8 cellular contexts compared by ENCODE assay signal in genomic region chr12:54207539-54208267, GRCh38. TPM values are rescaled to one million over a fixed set of nuclear protein-coding genes. Genes with fewer than 3 reads are reported as not detected.
DNase-seq lines count a peak whose midpoint lies in the region; ATAC-seq, FAIRE-seq and TF ChIP-seq lines count a peak whose summit lies in the region.

No MANE protein-coding gene starts in this region.

- DNase-seq in AG04450 (ENCODE audit: low read depth, low spot score) (no peak), GM18507 (ENCODE audit: extremely low spot score, insufficient read length, low read depth) (peak; percentile 76), HuH-7.5 (ENCODE audit: low spot score) (peak; percentile 81), RWPE2 (ENCODE audit: low spot score) (no peak), cardiac septum (ENCODE audit: low spot score) (peak; percentile 83), renal cortical epithelial cell (ENCODE audit: low read depth) (peak; percentile 60)
- peak; percentile 72 for DNase-seq in activated gamma-delta T cell treated with anti-CD3 and anti-CD28 coated beads, Interleukin-2, amount 50 U/mL, for 16 hours (ENCODE audit: low read depth)

- H3K27me3 ChIP-seq in AG04450 (ENCODE audit: control insufficient read depth, insufficient read depth, low read length) (peaks cover 56% of the 10 kb centered on the region), RWPE2 (ENCODE audit: insufficient read depth, poor library complexity, severe bottlenecking) (no peaks in the 10 kb centered on the region)

- peak; percentile 84 for ATAC-seq in RWPE2 (ENCODE audit: low read depth)
- no peak for ATAC-seq in HG03469 (IDR thresholded peaks at IDR 0.05; ENCODE audit: unreplicated experiment)

- H3K36me3 ChIP-seq in RWPE2 (ENCODE audit: low read depth): no peaks in the 10 kb centered on the region

- peak; percentile 95 for TF ChIP-seq CTCF in AG04450 (IDR thresholded peaks at IDR 0.05; ENCODE audit: low read depth, low read length)
- peak; percentile 94 for TF ChIP-seq CTCF in RWPE2 (IDR thresholded peaks at IDR 0.05; ENCODE audit: poor library complexity, severe bottlenecking)

- no peaks in the 10 kb centered on the region for H3K4me1 ChIP-seq in RWPE2 (ENCODE audit: insufficient read depth, poor library complexity, severe bottlenecking)

- FAIRE-seq in GM18507 (lab: Jason Lieb, UNC): peak; percentile 73

- POLR2A ChIA-PET in AG04450 (lab: Yijun Ruan, JAX): no interaction called here

- intact Hi-C loops in cardiac septum (cut with DNase I): no loop called here

- CTCF ChIA-PET in AG04450 (lab: Charles Lee): interaction anchor here (0.5 to 8.6 kb wide), 34 partner anchors 9 to 1910 kb away, joined by 3 to 107 read pairs (median 4); partner anchors contain the start of genes HOXC5, HOXC8, SMUG1 and ZC3H10

- H3K4me3 ChIP-seq in AG04450 (ENCODE audit: low read depth, low read length): no peak overlapping the region
- H3K4me3 ChIP-seq in RWPE2 (ENCODE audit: severe bottlenecking): no peak overlapping the region

- H3K27ac ChIP-seq in AG04450 (ENCODE audit: low read depth, low read length) (no peak overlapping the region), RWPE2 (ENCODE audit: poor library complexity, severe bottlenecking) (no peak overlapping the region)

- no peaks in the 10 kb centered on the region for H3K9me3 ChIP-seq in AG04450 (ENCODE audit: control insufficient read depth, insufficient read depth, low read length)
- no peaks in the 10 kb centered on the region for H3K9me3 ChIP-seq in RWPE2 (ENCODE audit: severe bottlenecking)

RNA-seq across cellular contexts. Expression of gene SMUG1, which starts 18.9 kb away (rescaled TPM):
- polyA plus RNA-seq in AG04450 (2011; rRNA removed): 26.9 and 31.5 TPM in 2 replicates
- polyA minus RNA-seq in AG04450 (2011; rRNA and poly(A)+ RNA removed): 16.5 and 18.6 TPM in 2 replicates
- total RNA-seq in cardiac septum: 15.3 TPM
- 22.3 and 41.0 TPM in 2 replicates for total RNA-seq in renal cortical epithelial cell

Comparison
In these comparisons a context has a peak if more than half of its experiments do, and no peak if none do; other contexts are left out.
1. DNase-seq: peak in GM18507 (single experiment), HuH-7.5 (single experiment), activated gamma-delta T cell treated with anti-CD3 and anti-CD28 coated beads, Interleukin-2, amount 50 U/mL, for 16 hours (single experiment), cardiac septum (single experiment) and renal cortical epithelial cell (single experiment); none in AG04450 (single experiment) and RWPE2 (single experiment).